In the genomic region with DNA sequence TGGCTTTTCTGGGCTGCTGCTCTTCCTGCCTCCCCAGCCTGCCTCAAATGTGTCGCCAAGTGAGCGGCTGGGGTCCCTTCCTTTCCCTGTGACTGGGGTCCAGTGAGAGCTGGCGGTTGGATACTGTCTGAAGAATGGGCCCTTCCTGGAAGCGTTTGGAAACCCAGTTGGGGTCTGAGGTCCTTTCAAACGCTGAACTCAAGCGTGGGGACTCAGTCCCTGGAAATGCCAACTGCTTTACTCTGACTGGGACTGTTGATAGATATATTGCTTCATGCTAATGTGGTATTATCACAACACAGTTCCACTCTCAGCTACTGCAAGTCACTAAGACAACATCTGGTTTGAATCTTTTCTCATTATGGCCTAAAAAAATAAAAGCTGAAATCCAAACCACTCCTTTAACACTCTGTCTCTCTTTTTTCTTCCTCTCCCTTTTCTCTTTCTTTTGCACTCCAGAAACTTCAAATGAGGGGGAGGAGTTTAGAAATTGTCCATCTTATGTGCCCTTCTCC, we compare ENCODE assay signal across 14 cellular contexts.
A peak's percentile ranks its signal among the peaks of the same experiment; 100 is the strongest.
DNase-seq lines count a peak whose midpoint lies in the region; ATAC-seq lines count a peak whose summit lies in the region.
"Had no signal": no experiment of that assay in that cellular context is flagged by ENCODE, and none has a peak within 500 bp of the region (broad histone marks: within the 10 kb centered on the region; RNA-seq: fewer than 3 reads in every experiment).

No MANE protein-coding gene starts in this region.

- no peak overlapping the region for H3K9ac ChIP-seq in adipocyte (ENCODE audit: low read length)

- H3K9me3 ChIP-seq in adipocyte (ENCODE audit: control insufficient read depth, low read length), result peaks cover 5% of the 10 kb centered on the region
- H3K9me3 ChIP-seq: SJSA1 had no signal

- H3K36me3 ChIP-seq in adipocyte (ENCODE audit: control insufficient read depth, insufficient read depth, low read length, severe bottlenecking), result no peaks in the 10 kb centered on the region
- H3K36me3 ChIP-seq: SJSA1 had no signal

- no peak overlapping the region for H3K4me3 ChIP-seq in adipocyte (ENCODE audit: low read length)
- H3K4me3 ChIP-seq: SJSA1 had no signal

- peaks cover 15% of the 10 kb centered on the region for H3K4me1 ChIP-seq in adipocyte (ENCODE audit: control insufficient read depth, insufficient read depth, low read length)
- H3K4me1 ChIP-seq: SJSA1 had no signal

- H3K27me3 ChIP-seq in adipocyte (replicated peaks; ENCODE audit: control insufficient read depth, insufficient read depth, low read length), result no peaks in the 10 kb centered on the region
- H3K27me3 ChIP-seq: SJSA1 had no signal

- ATAC-seq in HG03457 (IDR thresholded peaks at IDR 0.05; ENCODE audit: unreplicated experiment), result no peak

- DNase-seq in EH (ENCODE audit: low read depth) (peak; percentile 36), adipocyte (ENCODE audit: low read depth) (peak; percentile 56), left kidney (ENCODE audit: low read depth, low spot score) (peak; percentile 51), NOMO-1 treated with DMSO at 0.1 percent for 48 hours (lab: John Stamatoyannopoulos, UW; ENCODE audit: unreplicated experiment) (no peak), NCI-H524 (lab: John Stamatoyannopoulos, UW) (no peak), COLO829 (ENCODE audit: low spot score) (no peak)
- DNase-seq: ACHN; CD8-positive, alpha-beta memory T cell; H9; NCI-H1092; NCI-H2081 treated with DMSO at 0.1 percent for 48 hours; NCI-H510A treated with DMSO at 0.1 percent for 48 hours had no signal

Comparison
In these comparisons a context has a peak if more than half of its experiments do, and no peak if none do; other contexts are left out.
1. DNase-seq: peak in EH (single experiment), adipocyte (single experiment) and left kidney (single experiment); none in NOMO-1 treated with DMSO at 0.1 percent for 48 hours (single experiment), NCI-H524 (0 of 2) and COLO829 (single experiment).